In genomic region chr7:152435384-152436278, GRCh38 we compare ENCODE assay signal across 1 cellular context.
TF ChIP-seq lines count a peak whose summit lies in the region.

Gene KMT2C (minus strand): TSS chr7:152436003. CDS start chr7:152435786, 217 bp downstream.

TF ChIP-seq in K562, 482 proteins besides CTCF, POLR2A, EP300 and RAD21 (continued from another document and continues in another):
- TF ChIP-seq TFE3 (CRISPR knock-in tag; IDR thresholded peaks at IDR 0.05) (no peak), TAF1 (IDR thresholded peaks at IDR 0.05; ENCODE audit: control insufficient read depth, extremely low read depth, insufficient read depth, low read length, severe bottlenecking) (peak; percentile 58), ZNF143 (CRISPR knock-in tag; IDR thresholded peaks at IDR 0.05) (no peak), MGA (IDR thresholded peaks at IDR 0.05) (no peak), RNF2 (IDR thresholded peaks at IDR 0.05) (no peak), ZNF217 (CRISPR knock-in tag; IDR thresholded peaks at IDR 0.05) (no peak), CHD1 (IDR thresholded peaks at IDR 0.05; ENCODE audit: low read length) (no peak), IFI16 (CRISPR knock-in tag; IDR thresholded peaks at IDR 0.05) (no peak), RBM34 (IDR thresholded peaks at IDR 0.05; ENCODE audit: borderline replicate concordance, insufficient read depth, low read length) (no peak), ZSCAN29 (IDR thresholded peaks at IDR 0.05) (no peak), HBP1 (CRISPR knock-in tag; IDR thresholded peaks at IDR 0.05) (no peak), IRF2 (CRISPR knock-in tag; IDR thresholded peaks at IDR 0.05) (no peak), GABPA (tag; conservative IDR thresholded peaks at IDR 0.05; ENCODE audit: low read depth) (no peak), SRF (CRISPR knock-in tag; IDR thresholded peaks at IDR 0.05) (no peak), NFIX (CRISPR knock-in tag; IDR thresholded peaks at IDR 0.05; ENCODE audit: low read depth) (no peak), ZNF584 (CRISPR knock-in tag; IDR thresholded peaks at IDR 0.05; ENCODE audit: low read depth) (no peak), KLF1 (tag; IDR thresholded peaks at IDR 0.05) (no peak), FOXM1 (IDR thresholded peaks at IDR 0.05; ENCODE audit: low read depth) (no peak), FOXM1 (CRISPR knock-in tag; IDR thresholded peaks at IDR 0.05; ENCODE audit: low read depth) (no peak), ZNF740 (CRISPR knock-in tag; IDR thresholded peaks at IDR 0.05) (no peak), ZNF740 (tag; IDR thresholded peaks at IDR 0.05) (no peak), SREBF2 (CRISPR knock-in tag; IDR thresholded peaks at IDR 0.05) (no peak), HDAC6 (IDR thresholded peaks at IDR 0.05; ENCODE audit: low read depth, low read length) (no peak), ZNF639 (CRISPR knock-in tag; conservative IDR thresholded peaks at IDR 0.05 in 1 of 2, IDR thresholded peaks at IDR 0.05 in 1 of 2) (no peak; a peak in 1 of 4 replicates), PATZ1 (CRISPR knock-in tag; IDR thresholded peaks at IDR 0.05; ENCODE audit: borderline replicate concordance) (no peak), FOSL1 (tag; conservative IDR thresholded peaks at IDR 0.05) (no peak), MYC (IDR thresholded peaks at IDR 0.05; ENCODE audit: low read depth, low read length) (peak; percentile 52; the same call in 1 of the 2 replicates), MYC (CRISPR knock-in tag; IDR thresholded peaks at IDR 0.05; ENCODE audit: borderline replicate concordance, low read depth) (no peak), HNRNPH1 (optimal IDR thresholded peaks at IDR 0.05; ENCODE audit: low read depth, low read length) (no peak), HOXB6 (CRISPR knock-in tag; IDR thresholded peaks at IDR 0.05; ENCODE audit: borderline replicate concordance) (no peak), ETS2 (tag; IDR thresholded peaks at IDR 0.05; ENCODE audit: borderline replicate concordance, poor library complexity, severe bottlenecking) (no peak), HINFP (tag; conservative IDR thresholded peaks at IDR 0.05; ENCODE audit: low read depth) (no peak), PTBP1 (IDR thresholded peaks at IDR 0.05; ENCODE audit: low read depth, low read length) (no peak), UBTF (IDR thresholded peaks at IDR 0.05; ENCODE audit: borderline replicate concordance in 1 of 2, low read depth in 2 of 2, low read length in 2 of 2) (no peak; a peak in 2 of 4 replicates)
